Comparison of ENCODE assay signal across 29 cellular contexts in genomic region chr22:44545773-44546172, GRCh38.
"Had no signal": no experiment of that assay in that cellular context is flagged by ENCODE, and none has a peak within 500 bp of the region (broad histone marks: within the 10 kb centered on the region; RNA-seq: fewer than 3 reads in every experiment).

No MANE protein-coding gene starts in this region.

- H3K36me3 ChIP-seq: ascending aorta, MG63 had no signal

- H3K4me1 ChIP-seq: ascending aorta, body of pancreas had no signal

- H3K36me3 Mint-ChIP-seq: activated naive CD4-positive, alpha-beta T cell treated with anti-CD3 and anti-CD28 coated beads, Interleukin-2, amount 50 U/mL, for 72 hours had no signal

- H3K9me3 ChIP-seq: ascending aorta, body of pancreas, MG63 had no signal

- ATAC-seq: activated CD4-positive, alpha-beta T cell treated with anti-CD3 and anti-CD28 coated beads for 36 hours; activated naive CD4-positive, alpha-beta T cell treated with anti-CD3 and anti-CD28 coated beads, Interleukin-2, amount 50 U/mL, for 72 hours; activated naive CD8-positive, alpha-beta T cell treated with anti-CD3 and anti-CD28 coated beads, Interleukin-2, amount 50 U/mL, for 24 hours; body of pancreas; PC-3; T-helper 17 cell had no signal

- H3K4me3 Mint-ChIP-seq: activated B cell treated with CpG ODN at 0.5 μM for 24 hours; activated CD4-positive, alpha-beta memory T cell treated with anti-CD3 and anti-CD28 coated beads, Interleukin-2, amount 10 ng/mL, durations not matched to agents 7 days and 5 days; activated CD4-positive, alpha-beta T cell treated with anti-CD3 and anti-CD28 coated beads for 36 hours; activated naive CD8-positive, alpha-beta T cell treated with anti-CD3 and anti-CD28 coated beads, Interleukin-2, amount 50 U/mL, for 24 hours; central memory CD8-positive, alpha-beta T cell; T-helper 17 cell had no signal

- H3K27ac ChIP-seq: ascending aorta, body of pancreas had no signal

- H3K9me3 Mint-ChIP-seq: activated B cell treated with CpG ODN at 0.5 μM for 24 hours; activated CD4-positive, alpha-beta memory T cell treated with anti-CD3 and anti-CD28 coated beads, Interleukin-2, amount 10 ng/mL, durations not matched to agents 7 days and 5 days; activated naive CD4-positive, alpha-beta T cell treated with anti-CD3 and anti-CD28 coated beads, Interleukin-2, amount 50 U/mL, for 72 hours; activated naive CD8-positive, alpha-beta T cell treated with anti-CD3 and anti-CD28 coated beads, Interleukin-2, amount 50 U/mL, for 24 hours; central memory CD8-positive, alpha-beta T cell had no signal

- FAIRE-seq: bronchial epithelial cell, RCC 7860, TTC549 had no signal

- H3K4me3 ChIP-seq: ascending aorta, body of pancreas, MG63 had no signal

- DNase-seq: activated B cell treated with CpG ODN at 0.5 μM for 24 hours; activated CD4-positive, alpha-beta memory T cell treated with anti-CD3 and anti-CD28 coated beads, Interleukin-2, amount 10 ng/mL, durations not matched to agents 7 days and 5 days; activated CD4-positive, alpha-beta T cell treated with anti-CD3 and anti-CD28 coated beads for 36 hours; activated CD4-positive, alpha-beta T cell treated with anti-CD3 and anti-CD28 coated beads, Interleukin-2, amount 50 U/mL, for 1 hour; activated naive CD4-positive, alpha-beta T cell treated with Interleukin-2 at 50 U/mL for 16 hours; activated naive CD8-positive, alpha-beta T cell treated with anti-CD3 and anti-CD28 coated beads, Interleukin-2, amount 50 U/mL, for 24 hours; activated T-cell treated with anti-CD3 and anti-CD28 coated beads for 4 hours; amniotic stem cell; body of pancreas; MG63; MV-4-11; NCI-H1092 treated with DMSO at 0.1 percent for 48 hours; NCI-H1417 treated with DMSO at 0.1 percent for 48 hours; NCI-H1694; NCI-H2029; NCI-H2107; NCI-H2171 treated with DMSO at 0.1 percent for 48 hours; NCI-H510A treated with DMSO at 0.1 percent for 48 hours; NCI-H69; PC-3; SIG-M5; T-helper 17 cell; T-helper 9 cell had no signal

- H3K27me3 ChIP-seq: ascending aorta, body of pancreas, MG63 had no signal

- H3K4me1 Mint-ChIP-seq: activated CD4-positive, alpha-beta memory T cell treated with anti-CD3 and anti-CD28 coated beads, Interleukin-2, amount 10 ng/mL, durations not matched to agents 7 days and 5 days had no signal

- H3K27ac Mint-ChIP-seq: activated B cell treated with CpG ODN at 0.5 μM for 24 hours; activated CD4-positive, alpha-beta memory T cell treated with anti-CD3 and anti-CD28 coated beads, Interleukin-2, amount 10 ng/mL, durations not matched to agents 7 days and 5 days; activated CD4-positive, alpha-beta T cell treated with anti-CD3 and anti-CD28 coated beads for 36 hours; activated naive CD8-positive, alpha-beta T cell treated with anti-CD3 and anti-CD28 coated beads, Interleukin-2, amount 50 U/mL, for 24 hours; T-helper 17 cell had no signal
